8 cellular contexts compared by ENCODE assay signal in the genomic region with DNA sequence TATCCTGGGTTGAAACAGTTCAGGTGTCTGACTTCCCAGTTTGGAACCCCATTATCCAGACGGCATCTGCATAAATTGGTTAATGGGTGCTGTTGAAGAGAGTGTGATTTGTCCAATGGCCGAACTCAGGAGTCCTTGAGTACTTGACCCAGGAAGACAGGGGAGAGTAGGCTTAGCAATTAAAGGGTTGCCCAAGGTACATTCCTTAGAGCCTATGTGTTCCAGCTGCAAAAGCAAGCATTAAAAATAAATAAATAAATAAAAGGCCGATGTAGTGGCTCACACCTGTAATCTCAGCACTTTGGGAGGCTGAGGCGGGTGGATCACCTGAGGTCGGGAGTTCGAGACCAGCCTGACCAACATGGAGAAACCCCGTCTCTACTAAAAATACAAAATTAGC. TPM values are rescaled to one million over a fixed set of nuclear protein-coding genes. Genes with fewer than 3 reads are reported as not detected.
A peak's percentile ranks its signal among the peaks of the same experiment; 100 is the strongest.
DNase-seq lines count a peak whose midpoint lies in the region; ATAC-seq and TF ChIP-seq lines count a peak whose summit lies in the region.
"Not testable (repeated sequence)": the region's sequence is repeated elsewhere in the genome, so short reads cannot be mapped to it uniquely, and the experiment has no call there.

No MANE protein-coding gene starts in this region.

- POLR2A ChIA-PET in CD8-positive, alpha-beta memory T cell (lab: Charles Lee) = not testable (repeated sequence)

- not testable (repeated sequence) for H3K4me3 ChIP-seq in CD8-positive, alpha-beta memory T cell (ENCODE audit: low read length); RWPE2 (ENCODE audit: severe bottlenecking); suprapubic skin

- not testable (repeated sequence) for H3K27ac ChIP-seq in CD8-positive, alpha-beta memory T cell (ENCODE audit: low read depth, low read length)
- H3K27ac ChIP-seq in RWPE2 (ENCODE audit: poor library complexity, severe bottlenecking) (peak overlapping the region; percentile 84), epithelial cell of prostate (peak overlapping the region; percentile 18), suprapubic skin (peak overlapping the region; percentile 45)

- peak; percentile 21; the same call in 2 of the 3 replicates for ATAC-seq in RWPE2 (ENCODE audit: low read depth)
- ATAC-seq in activated T-cell treated with anti-CD3 and anti-CD28 coated beads, Interleukin-2, amount 50 U/mL, for 72 hours (replicated peaks in 1 of 2) = not testable (repeated sequence)

- H3K4me3 Mint-ChIP-seq in CD8-positive, alpha-beta memory T cell = peak overlapping the region in 1 of 7 donors; percentile 59
- H3K4me3 Mint-ChIP-seq in activated T-cell treated with anti-CD3 and anti-CD28 coated beads, Interleukin-2, amount 50 U/mL, for 72 hours; osteocyte (ENCODE audit: unreplicated experiment): not testable (repeated sequence)
- peak overlapping the region in 4 of 5 experiments; percentile 7 to 99 (median 97) for H3K4me3 Mint-ChIP-seq in brain

- H3K4me1 Mint-ChIP-seq in CD8-positive, alpha-beta memory T cell = peaks cover 56 to 73% (median 64%) of the 10 kb centered on the region in 3 donors
- peaks cover 76% of the 10 kb centered on the region for H3K4me1 Mint-ChIP-seq in activated T-cell treated with anti-CD3 and anti-CD28 coated beads, Interleukin-2, amount 50 U/mL, for 72 hours (ENCODE audit: low read depth)
- H3K4me1 Mint-ChIP-seq in brain (peaks cover 81% of the 10 kb centered on the region), osteocyte (ENCODE audit: unreplicated experiment) (peaks cover 54% of the 10 kb centered on the region)

- 71% methylated on average over 7 of the region's 7 CpGs for WGBS in suprapubic skin

- peaks cover 48% of the 10 kb centered on the region for H3K4me1 ChIP-seq in CD8-positive, alpha-beta memory T cell (ENCODE audit: insufficient read depth, low read length)
- H3K4me1 ChIP-seq in RWPE2 (ENCODE audit: insufficient read depth, poor library complexity, severe bottlenecking) = peaks cover 48% of the 10 kb centered on the region
- peaks cover 76% of the 10 kb centered on the region for H3K4me1 ChIP-seq in suprapubic skin

- not testable (repeated sequence) for DNase-seq in CD8-positive, alpha-beta memory T cell; RWPE2 (ENCODE audit: low spot score); activated T-cell treated with anti-CD3 and anti-CD28 coated beads, Interleukin-2, amount 50 U/mL, for 72 hours; epithelial cell of prostate (ENCODE audit: low read depth, low spot score); osteocyte (ENCODE audit: extremely low spot score, unreplicated experiment); suprapubic skin (ENCODE audit: low spot score in 2 of 2)
- DNase-seq in kidney tubule cell (ENCODE audit: low spot score) = peak; percentile 45

- not testable (repeated sequence) for H3K27me3 ChIP-seq in CD8-positive, alpha-beta memory T cell (ENCODE audit: insufficient read depth, low read length, poor library complexity, severe bottlenecking); RWPE2 (ENCODE audit: insufficient read depth, poor library complexity, severe bottlenecking); suprapubic skin

- CTCF ChIA-PET in CD8-positive, alpha-beta memory T cell (lab: Charles Lee) = not testable (repeated sequence)

- not testable (repeated sequence) for H3K36me3 ChIP-seq in CD8-positive, alpha-beta memory T cell (ENCODE audit: insufficient read depth, low read length); RWPE2 (ENCODE audit: low read depth); suprapubic skin

- not testable (repeated sequence) for TF ChIP-seq EP300 in suprapubic skin (IDR thresholded peaks at IDR 0.05)

- H3K9me3 Mint-ChIP-seq in CD8-positive, alpha-beta memory T cell; activated T-cell treated with anti-CD3 and anti-CD28 coated beads, Interleukin-2, amount 50 U/mL, for 72 hours; brain; osteocyte (ENCODE audit: unreplicated experiment): not testable (repeated sequence)

- not testable (repeated sequence) for TF ChIP-seq POLR2A in suprapubic skin (IDR thresholded peaks at IDR 0.05)

- not testable (repeated sequence) for TF ChIP-seq CTCF in RWPE2 (IDR thresholded peaks at IDR 0.05; ENCODE audit: poor library complexity, severe bottlenecking); brain (conservative IDR thresholded peaks at IDR 0.05); osteocyte (IDR thresholded peaks at IDR 0.05); suprapubic skin (IDR thresholded peaks at IDR 0.05)

- H3K9me3 ChIP-seq in CD8-positive, alpha-beta memory T cell (ENCODE audit: low read length); RWPE2 (ENCODE audit: severe bottlenecking); suprapubic skin: not testable (repeated sequence)

- H3K27ac Mint-ChIP-seq in CD8-positive, alpha-beta memory T cell = peak overlapping the region in 5 of 8 donors; percentile 25 to 99 (median 51)
- H3K27ac Mint-ChIP-seq in activated T-cell treated with anti-CD3 and anti-CD28 coated beads, Interleukin-2, amount 50 U/mL, for 72 hours = peak overlapping the region; percentile 74
- H3K27ac Mint-ChIP-seq in brain (peak overlapping the region in 2 of 5 experiments; percentile 3 to 40), osteocyte (ENCODE audit: unreplicated experiment) (peak overlapping the region; percentile 42)

- not testable (repeated sequence) for H3K36me3 Mint-ChIP-seq in CD8-positive, alpha-beta memory T cell; activated T-cell treated with anti-CD3 and anti-CD28 coated beads, Interleukin-2, amount 50 U/mL, for 72 hours (ENCODE audit: insufficient read depth in 2 of 2); brain; osteocyte (ENCODE audit: unreplicated experiment)

- not testable (repeated sequence) for H3K27me3 Mint-ChIP-seq in CD8-positive, alpha-beta memory T cell; activated T-cell treated with anti-CD3 and anti-CD28 coated beads, Interleukin-2, amount 50 U/mL, for 72 hours (ENCODE audit: low read depth); osteocyte (ENCODE audit: unreplicated experiment)
- peaks cover 10% of the 10 kb centered on the region for H3K27me3 Mint-ChIP-seq in brain

RNA-seq across cellular contexts. Expression of a gene that starts 44.0 kb away (rescaled TPM):
- total RNA-seq in CD8-positive, alpha-beta memory T cell = 100 to 1,000 TPM; 151 to 153 TPM
- polyA plus RNA-seq in CD8-positive, alpha-beta memory T cell = 144 TPM
- total RNA-seq in activated T-cell treated with anti-CD3 and anti-CD28 coated beads, Interleukin-2, amount 50 U/mL, for 72 hours = 100 to 1,000 TPM; 143 to 149 TPM
- 116 TPM for polyA plus RNA-seq in brain (ENCODE audit: insufficient read depth, low read depth, low replicate concordance)
- total RNA-seq in osteocyte = 59.4 and 61.3 TPM in 2 replicates
- total RNA-seq in suprapubic skin = 100 to 1,000 TPM; 119 to 142 (median 141) TPM
